Comparison of ENCODE assay signal across 8 cellular contexts in the genomic region with DNA sequence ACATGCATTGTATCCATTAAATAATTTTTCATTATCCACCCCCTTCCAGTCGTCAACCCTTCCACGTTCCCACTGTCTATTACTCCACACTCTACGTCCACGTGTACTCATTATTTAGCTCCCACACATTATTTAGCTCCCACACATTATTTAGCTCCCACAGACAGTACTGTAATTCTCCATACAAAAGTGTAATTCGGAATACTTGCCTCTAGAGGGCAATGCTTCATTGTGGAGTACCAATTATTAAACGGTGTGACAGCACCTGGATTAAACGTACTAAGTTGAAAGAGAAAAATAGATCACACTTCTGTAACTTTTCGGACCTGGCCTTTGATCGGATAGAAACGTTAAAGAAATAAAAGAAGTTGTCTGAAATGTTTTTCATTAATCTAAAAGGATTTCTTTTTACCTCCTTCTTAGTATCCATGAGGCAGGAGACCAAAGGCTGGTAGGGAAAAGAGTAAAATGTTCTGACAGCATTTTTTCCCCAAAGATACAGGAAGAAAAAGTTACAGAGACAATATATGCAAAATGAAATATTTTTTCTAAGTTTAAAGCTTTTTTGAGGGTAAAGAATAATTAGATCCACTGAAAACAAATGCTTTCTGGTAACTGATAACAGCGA.
DNase-seq lines count a peak whose midpoint lies in the region; ATAC-seq, FAIRE-seq and TF ChIP-seq lines count a peak whose summit lies in the region.

No MANE protein-coding gene starts in this region.

- no peaks in the 10 kb centered on the region for H3K4me1 Mint-ChIP-seq in activated T-helper 1 cell treated with anti-CD3 and anti-CD28 coated beads, Interleukin-12 subunit alpha, Interleukin-12 subunit beta, Interleukin-2, Interleukin-4 antibody, amounts not matched to agents 30 ng/mL and 10 ng/mL and 1 ng/mL, durations not matched to agents 14 hours and 24 hours and 36 hours (ENCODE audit: low read depth)

- 22% methylated on average over 11 of the region's 11 CpGs for WGBS in HepG2 (ENCODE audit: low lambda C conversion rate)

- no peaks in the 10 kb centered on the region for H3K9me3 Mint-ChIP-seq in activated T-helper 1 cell treated with anti-CD3 and anti-CD28 coated beads, Interleukin-12 subunit alpha, Interleukin-12 subunit beta, Interleukin-2, Interleukin-4 antibody, amounts not matched to agents 30 ng/mL and 10 ng/mL and 1 ng/mL, durations not matched to agents 14 hours and 24 hours and 36 hours

- 0 out of 2 replicates have a peak, but pooled peaks have one; percentile 29 for TF ChIP-seq RAD21 in HepG2 (CRISPR knock-in tag; IDR thresholded peaks at IDR 0.05)

- H3K4me2 ChIP-seq in HepG2 (ENCODE audit: low read depth, low read length) = no peak overlapping the region

- intact Hi-C loops in HepG2 (cut with micrococcal nuclease; ENCODE audit: unreplicated experiment) = loop anchor here (1.0 kb wide), 1 partner anchor 399 kb away; no protein-coding TSS in a partner anchor
- intact Hi-C loops in activated T-helper 1 cell treated with anti-CD3 and anti-CD28 coated beads, Interleukin-12 subunit alpha, Interleukin-12 subunit beta, Interleukin-2, Interleukin-4 antibody, amounts not matched to agents 30 ng/mL and 10 ng/mL and 1 ng/mL, durations not matched to agents 14 hours and 24 hours and 36 hours (cut with micrococcal nuclease) = loop anchor here (2.0 kb wide), 1 partner anchor 399 kb away; no protein-coding TSS in a partner anchor

- no peaks in the 10 kb centered on the region for H3K4me1 ChIP-seq in HepG2 (ENCODE audit: insufficient read depth, low read length)

- H3K4me3 Mint-ChIP-seq in activated T-helper 1 cell treated with anti-CD3 and anti-CD28 coated beads, Interleukin-12 subunit alpha, Interleukin-12 subunit beta, Interleukin-2, Interleukin-4 antibody, amounts not matched to agents 30 ng/mL and 10 ng/mL and 1 ng/mL, durations not matched to agents 14 hours and 24 hours and 36 hours = no peak overlapping the region

- H3K79me2 ChIP-seq in HepG2 (ENCODE audit: insufficient read depth, low read length) = no peaks in the 10 kb centered on the region

- no peaks in the 10 kb centered on the region for H3K36me3 ChIP-seq in HepG2 (replicated peaks in 1 of 2; ENCODE audit: control insufficient read depth in 1 of 2, insufficient read depth in 2 of 2, low read length in 2 of 2)

- H3K4me3 ChIP-seq in astrocyte of the spinal cord (ENCODE audit: low read depth, low read length) = no peak overlapping the region
- H3K4me3 ChIP-seq in HepG2 (replicated peaks in 1 of 3; ENCODE audit: insufficient read depth in 1 of 3, low read depth in 2 of 3, low read length in 3 of 3) = no peak overlapping the region

- no peak overlapping the region for H3K9ac ChIP-seq in HepG2 (ENCODE audit: insufficient read depth, low read depth, low read length)

- FAIRE-seq in D721Med (lab: Jason Lieb, UNC) (peak; percentile 80), HepG2 (lab: Jason Lieb, UNC) (peak; percentile 68)

- POLR2A ChIA-PET in HepG2 (lab: Yijun Ruan, JAX) = no interaction called here

- in situ Hi-C loops in astrocyte of the spinal cord (cut with HindIII; ENCODE audit: low sequenced_read_pairs) (no loop called here), HepG2 (cut with HindIII; ENCODE audit: extremely low pct_ligation_motif_present, low pct_unique_long_range_greater_than_20kb) (loop anchor here (25.0 kb wide), 1 partner anchor 404 kb away; no protein-coding TSS in a partner anchor)

- no peaks in the 10 kb centered on the region for H3K27me3 ChIP-seq in HepG2 (ENCODE audit: control insufficient read depth in 1 of 2, insufficient read depth in 2 of 2, low read length in 2 of 2)

- H2AFZ ChIP-seq in HepG2 (ENCODE audit: low read length) = no peak overlapping the region

- H4K20me1 ChIP-seq in HepG2 (ENCODE audit: insufficient read depth, low read length) = no peaks in the 10 kb centered on the region

- TF ChIP-seq EP300 in HepG2 (IDR thresholded peaks at IDR 0.05; ENCODE audit: low read depth in 2 of 2, low read length in 2 of 2) = no peak
- TF ChIP-seq EP300 in HepG2 (CRISPR knock-in tag; IDR thresholded peaks at IDR 0.05; ENCODE audit: borderline replicate concordance) = no peak

- no TSS peak for BruUV-seq in HepG2 (replicated peaks; lab: Mats Ljungman, UMichigan)

- CTCF ChIA-PET in HepG2 (lab: Yijun Ruan, JAX; ENCODE audit: low intra/inter-chr PET ratio, low total read pairs) = interaction anchor here (0.8 kb wide), 1 partner anchor 399 kb away, joined by 4 read pairs; no protein-coding TSS in a partner anchor

- peak; percentile 77 for TF ChIP-seq CTCF in D721Med (IDR thresholded peaks at IDR 0.05; ENCODE audit: insufficient read depth, missing control alignments)
- peak; percentile 66 for TF ChIP-seq CTCF in astrocyte of the spinal cord (IDR thresholded peaks at IDR 0.05; ENCODE audit: low read depth, low read length)
- peak; percentile 72 for TF ChIP-seq CTCF in HepG2 (CRISPR knock-in tag; IDR thresholded peaks at IDR 0.05)

- no peaks in the 10 kb centered on the region for H3K36me3 Mint-ChIP-seq in activated T-helper 1 cell treated with anti-CD3 and anti-CD28 coated beads, Interleukin-12 subunit alpha, Interleukin-12 subunit beta, Interleukin-2, Interleukin-4 antibody, amounts not matched to agents 30 ng/mL and 10 ng/mL and 1 ng/mL, durations not matched to agents 14 hours and 24 hours and 36 hours (ENCODE audit: low read depth)

- H3K27ac ChIP-seq in HepG2 (ENCODE audit: extremely low read length, insufficient read depth, low read length) = no peak overlapping the region

- TF ChIP-seq POLR2A in HepG2 (IDR thresholded peaks at IDR 0.05; ENCODE audit: insufficient read depth in 1 of 2, low read depth in 2 of 2, low read length in 2 of 2) = no peak

- ATAC-seq in GM19035 (IDR thresholded peaks at IDR 0.05; ENCODE audit: unreplicated experiment) = peak; percentile 83
- ATAC-seq in HG03095 (IDR thresholded peaks at IDR 0.05; ENCODE audit: unreplicated experiment) = peak; percentile 94
- peak; percentile 91 for ATAC-seq in HepG2

- H3K27me3 Mint-ChIP-seq in activated T-helper 1 cell treated with anti-CD3 and anti-CD28 coated beads, Interleukin-12 subunit alpha, Interleukin-12 subunit beta, Interleukin-2, Interleukin-4 antibody, amounts not matched to agents 30 ng/mL and 10 ng/mL and 1 ng/mL, durations not matched to agents 14 hours and 24 hours and 36 hours (ENCODE audit: insufficient read depth) = no peaks in the 10 kb centered on the region

- H3K9me3 ChIP-seq in HepG2 (ENCODE audit: low read length) = no peaks in the 10 kb centered on the region

- no peak overlapping the region for H3K27ac Mint-ChIP-seq in activated T-helper 1 cell treated with anti-CD3 and anti-CD28 coated beads, Interleukin-12 subunit alpha, Interleukin-12 subunit beta, Interleukin-2, Interleukin-4 antibody, amounts not matched to agents 30 ng/mL and 10 ng/mL and 1 ng/mL, durations not matched to agents 14 hours and 24 hours and 36 hours

- DNase-seq in D721Med (ENCODE audit: insufficient read length, low spot score) (no peak), NCI-H2171 treated with DMSO at 0.1 percent for 48 hours (lab: John Stamatoyannopoulos, UW) (peak; percentile 55), astrocyte of the spinal cord (ENCODE audit: low read depth, low spot score) (peak; percentile 34), HepG2 (ENCODE audit: low spot score) (peak; percentile 38), COLO668 (lab: John Stamatoyannopoulos, UW; ENCODE audit: unreplicated experiment) (no peak)
- no peak for DNase-seq in activated T-helper 1 cell treated with anti-CD3 and anti-CD28 coated beads, Interleukin-12 subunit alpha, Interleukin-12 subunit beta, Interleukin-2, Interleukin-4 antibody, amounts not matched to agents 30 ng/mL and 10 ng/mL and 1 ng/mL, durations not matched to agents 14 hours and 24 hours and 36 hours (ENCODE audit: low spot score)

TF ChIP-seq in HepG2, 621 proteins besides CTCF, POLR2A, EP300 and RAD21:
- peak; percentile 75 for TF ChIP-seq STAG1 (CRISPR knock-in tag; IDR thresholded peaks at IDR 0.05)
- TF ChIP-seq ZNF460 (CRISPR knock-in tag; IDR thresholded peaks at IDR 0.05; ENCODE audit: borderline replicate concordance) = no peak
- peak; percentile 17; the same call in 1 of the 2 replicates for TF ChIP-seq SMC3 (IDR thresholded peaks at IDR 0.05; ENCODE audit: low read length)
- no peak for TF ChIP-seq IRX3 (CRISPR knock-in tag; IDR thresholded peaks at IDR 0.05; ENCODE audit: borderline replicate concordance, low read depth)
- peak; percentile 90 for TF ChIP-seq TEAD3 (CRISPR knock-in tag; optimal IDR thresholded peaks at IDR 0.05; ENCODE audit: borderline replicate concordance)
- TF ChIP-seq, protein P1, sequence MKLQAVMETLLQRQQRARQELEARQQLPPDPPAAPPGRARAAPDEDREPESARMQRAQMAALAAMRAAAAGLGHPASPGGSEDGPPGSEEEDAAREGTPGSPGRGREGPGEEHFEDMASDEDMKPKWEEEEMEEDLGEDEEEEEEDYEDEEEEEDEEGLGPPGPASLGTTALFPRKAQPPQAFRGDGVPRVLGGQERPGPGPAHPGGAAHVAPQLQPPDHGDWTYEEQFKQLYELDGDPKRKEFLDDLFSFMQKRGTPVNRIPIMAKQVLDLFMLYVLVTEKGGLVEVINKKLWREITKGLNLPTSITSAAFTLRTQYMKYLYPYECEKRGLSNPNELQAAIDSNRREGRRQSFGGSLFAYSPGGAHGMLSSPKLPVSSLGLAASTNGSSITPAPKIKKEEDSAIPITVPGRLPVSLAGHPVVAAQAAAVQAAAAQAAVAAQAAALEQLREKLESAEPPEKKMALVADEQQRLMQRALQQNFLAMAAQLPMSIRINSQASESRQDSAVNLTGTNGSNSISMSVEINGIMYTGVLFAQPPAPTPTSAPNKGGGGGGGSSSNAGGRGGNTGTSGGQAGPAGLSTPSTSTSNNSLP (IDR thresholded peaks at IDR 0.05; ENCODE audit: low read depth, low read length) = peak; percentile 72
TF ChIP-seq in HepG2: peak in this region for 4.

Comparison
In these comparisons a context has a peak if more than half of its experiments do, and no peak if none do; other contexts are left out.
1. DNase-seq: peak in NCI-H2171 treated with DMSO at 0.1 percent for 48 hours (single experiment), astrocyte of the spinal cord (single experiment) and HepG2 (single experiment); none in D721Med (single experiment), activated T-helper 1 cell treated with anti-CD3 and anti-CD28 coated beads, Interleukin-12 subunit alpha, Interleukin-12 subunit beta, Interleukin-2, Interleukin-4 antibody, amounts not matched to agents 30 ng/mL and 10 ng/mL and 1 ng/mL, durations not matched to agents 14 hours and 24 hours and 36 hours (single experiment) and COLO668 (single experiment).
2. Peak in every context shown above with its lines, with median percentiles within 50 percentile points of each other: CTCF ChIP-seq and ATAC-seq.